10 cellular contexts compared by ENCODE assay signal in genomic region chr16:27240948-27241531, GRCh38. TPM values are rescaled to one million over a fixed set of nuclear protein-coding genes. Genes with fewer than 3 reads are reported as not detected.
DNase-seq lines count a peak whose midpoint lies in the region; ATAC-seq, FAIRE-seq and TF ChIP-seq lines count a peak whose summit lies in the region.
"Had no signal": no experiment of that assay in that cellular context is flagged by ENCODE, and none has a peak within 500 bp of the region (broad histone marks: within the 10 kb centered on the region; RNA-seq: fewer than 3 reads in every experiment).

No MANE protein-coding gene starts in this region.

- no peak overlapping the region for H3K27ac ChIP-seq in HepG2 (ENCODE audit: extremely low read length, insufficient read depth, low read length)
- H3K27ac ChIP-seq in testis: peak overlapping the region in 1 of 2 donors; percentile 6

- H3K4me1 ChIP-seq in HepG2 (ENCODE audit: insufficient read depth, low read length) (peaks cover 21% of the 10 kb centered on the region), testis (peaks cover 33% of the 10 kb centered on the region)

- H3K36me3 Mint-ChIP-seq in activated T-cell treated with anti-CD3 and anti-CD28 coated beads, Interleukin-2, amount 50 U/mL, for 24 hours (ENCODE audit: low read depth): peaks cover 57% of the 10 kb centered on the region
- peaks cover 49% of the 10 kb centered on the region for H3K36me3 Mint-ChIP-seq in activated naive CD8-positive, alpha-beta T cell treated with anti-CD3 and anti-CD28 coated beads for 36 hours

- H3K27me3 Mint-ChIP-seq in activated T-cell treated with anti-CD3 and anti-CD28 coated beads, Interleukin-2, amount 50 U/mL, for 24 hours: no peaks in the 10 kb centered on the region
- H3K27me3 Mint-ChIP-seq in activated naive CD8-positive, alpha-beta T cell treated with anti-CD3 and anti-CD28 coated beads for 36 hours: no peaks in the 10 kb centered on the region

- intact Hi-C loops in HepG2 (cut with micrococcal nuclease; ENCODE audit: unreplicated experiment): no loop called here
- intact Hi-C loops in testis (cut with DNase I; ENCODE audit: low total_unique reads): no loop called here

- no peak for FAIRE-seq in HepG2 (lab: Jason Lieb, UNC)

- H3K79me2 ChIP-seq in HepG2 (ENCODE audit: insufficient read depth, low read length): peaks cover 4% of the 10 kb centered on the region

- H3K9ac ChIP-seq in HepG2 (ENCODE audit: insufficient read depth, low read depth, low read length): no peak overlapping the region

- TF ChIP-seq EP300 in HepG2 (IDR thresholded peaks at IDR 0.05; ENCODE audit: low read depth in 2 of 2, low read length in 2 of 2) (no peak), HepG2 (CRISPR knock-in tag; IDR thresholded peaks at IDR 0.05; ENCODE audit: borderline replicate concordance) (no peak)

- H3K9me3 Mint-ChIP-seq in activated T-cell treated with anti-CD3 and anti-CD28 coated beads, Interleukin-2, amount 50 U/mL, for 24 hours: no peaks in the 10 kb centered on the region
- no peaks in the 10 kb centered on the region for H3K9me3 Mint-ChIP-seq in activated naive CD8-positive, alpha-beta T cell treated with anti-CD3 and anti-CD28 coated beads for 36 hours
- H3K9me3 Mint-ChIP-seq: CD14-positive monocyte had no signal

- H4K20me1 ChIP-seq in HepG2 (ENCODE audit: insufficient read depth, low read length): no peaks in the 10 kb centered on the region

- no peak for TF ChIP-seq POLR2A in HepG2 (IDR thresholded peaks at IDR 0.05; ENCODE audit: insufficient read depth in 1 of 2, low read depth in 2 of 2, low read length in 2 of 2)
- no peak for TF ChIP-seq POLR2A in testis (IDR thresholded peaks at IDR 0.05)

- H3K36me3 ChIP-seq in HepG2 (replicated peaks in 1 of 2; ENCODE audit: control insufficient read depth in 1 of 2, insufficient read depth in 2 of 2, low read length in 2 of 2) (peaks cover 1 to 16% of the 10 kb centered on the region in 2 experiments), testis (ENCODE audit: low read depth, missing control alignments) (no peaks in the 10 kb centered on the region)

- H3K4me2 ChIP-seq in HepG2 (ENCODE audit: low read depth, low read length): no peak overlapping the region

- H3K4me3 ChIP-seq in HepG2 (replicated peaks in 1 of 3; ENCODE audit: insufficient read depth in 1 of 3, low read depth in 2 of 3, low read length in 3 of 3) (no peak overlapping the region), testis (no peak overlapping the region)

- no peak for TF ChIP-seq RAD21 in HepG2 (CRISPR knock-in tag; IDR thresholded peaks at IDR 0.05)

- BruUV-seq in HepG2 (replicated peaks; lab: Mats Ljungman, UMichigan): no TSS peak

- no peak for TF ChIP-seq CTCF in HepG2 (CRISPR knock-in tag; IDR thresholded peaks at IDR 0.05)
- no peak for TF ChIP-seq CTCF in testis (IDR thresholded peaks at IDR 0.05)

- DNase-seq in activated T-cell treated with anti-CD3 and anti-CD28 coated beads, Interleukin-2, amount 50 U/mL, for 24 hours: peak; percentile 20
- DNase-seq in activated T-cell treated with anti-CD3 and anti-CD28 coated beads for 4 hours: no peak
- DNase-seq in activated naive CD8-positive, alpha-beta T cell treated with anti-CD3 and anti-CD28 coated beads for 36 hours: no peak
- no peak for DNase-seq in HepG2 (ENCODE audit: low spot score)
- DNase-seq in testis: peak; percentile 15
- DNase-seq in occipital lobe (lab: John Stamatoyannopoulos, UW): no peak
- DNase-seq in NCI-H2171 (lab: John Stamatoyannopoulos, UW): no peak
- no peak for DNase-seq in midbrain (lab: John Stamatoyannopoulos, UW)
- DNase-seq: Kasumi-1 had no signal

- WGBS in HepG2 (ENCODE audit: low lambda C conversion rate): 99% methylated on average over 6 of the region's 6 CpGs
- 57 to 80% methylated on average over 6 of the region's 6 CpGs for WGBS in testis, 2 donors

- POLR2A ChIA-PET in HepG2 (lab: Yijun Ruan, JAX): no interaction called here

- H3K27me3 ChIP-seq in HepG2 (ENCODE audit: control insufficient read depth in 1 of 2, insufficient read depth in 2 of 2, low read length in 2 of 2) (no peaks in the 10 kb centered on the region), testis (no peaks in the 10 kb centered on the region)

- H3K4me1 Mint-ChIP-seq in activated T-cell treated with anti-CD3 and anti-CD28 coated beads, Interleukin-2, amount 50 U/mL, for 24 hours (ENCODE audit: low read depth): peaks cover 93% of the 10 kb centered on the region
- peaks cover 84% of the 10 kb centered on the region for H3K4me1 Mint-ChIP-seq in activated naive CD8-positive, alpha-beta T cell treated with anti-CD3 and anti-CD28 coated beads for 36 hours

- CTCF ChIA-PET in HepG2 (lab: Yijun Ruan, JAX; ENCODE audit: low intra/inter-chr PET ratio, low total read pairs): no interaction called here

- peak overlapping the region; percentile 22 for H3K27ac Mint-ChIP-seq in activated T-cell treated with anti-CD3 and anti-CD28 coated beads, Interleukin-2, amount 50 U/mL, for 24 hours
- H3K27ac Mint-ChIP-seq in activated naive CD8-positive, alpha-beta T cell treated with anti-CD3 and anti-CD28 coated beads for 36 hours: peak overlapping the region; percentile 99

- H3K4me3 Mint-ChIP-seq in activated T-cell treated with anti-CD3 and anti-CD28 coated beads, Interleukin-2, amount 50 U/mL, for 24 hours: no peak overlapping the region
- H3K4me3 Mint-ChIP-seq in activated naive CD8-positive, alpha-beta T cell treated with anti-CD3 and anti-CD28 coated beads for 36 hours: no peak overlapping the region
- H3K4me3 Mint-ChIP-seq: CD14-positive monocyte had no signal

- H3K9me3 ChIP-seq in HepG2 (ENCODE audit: low read length): no peaks in the 10 kb centered on the region
- no peaks in the 10 kb centered on the region for H3K9me3 ChIP-seq in testis

- no peak for ATAC-seq in HepG2

- in situ Hi-C loops in HepG2 (cut with HindIII; ENCODE audit: extremely low pct_ligation_motif_present, low pct_unique_long_range_greater_than_20kb): no loop called here

- H2AFZ ChIP-seq in HepG2 (ENCODE audit: low read length): no peak overlapping the region

RNA-seq across cellular contexts. Expression of gene NSMCE1, which starts 27.5 kb away (rescaled TPM):
- total RNA-seq in activated naive CD8-positive, alpha-beta T cell treated with anti-CD3 and anti-CD28 coated beads for 36 hours: 100 to 1,000 TPM; 133 to 146 TPM
- total RNA-seq in HepG2 (2016; rRNA removed; fragmentation: Illumina TruSeq; extraction: Trizol) (52.9 and 53.2 TPM in 2 replicates), testis (10 to 100 TPM; 58.1 to 71.1 TPM), occipital lobe (26.4 TPM)
- 17.2 and 19.5 TPM in 2 replicates for total RNA-seq in HepG2 (2016; cell fraction: cytosol; rRNA removed; fragmentation: Illumina TruSeq; extraction: Trizol; ENCODE audit: low read depth)
- 55.4 and 56.5 TPM in 2 replicates for total RNA-seq in HepG2 (2016; cell fraction: insoluble cytoplasmic fraction; rRNA removed; fragmentation: Illumina TruSeq; extraction: Trizol)
- 25.5 and 27.7 TPM in 2 replicates for total RNA-seq in HepG2 (2016; cell fraction: membrane; rRNA removed; fragmentation: Illumina TruSeq; extraction: Trizol)
- 28.0 and 30.5 TPM in 2 replicates for total RNA-seq in HepG2 (2016; cell fraction: nucleus; rRNA removed; fragmentation: Illumina TruSeq; extraction: Trizol)
- polyA plus RNA-seq in HepG2 (2011; rRNA removed) (42.7 and 43.5 TPM in 2 replicates), testis (ENCODE audit: insufficient read depth, low read depth, low replicate concordance) (135 TPM)
- 43.3 and 48.1 TPM in 2 replicates for polyA plus RNA-seq in HepG2 (2011; cell fraction: cytosol; rRNA removed)
- 9.6 and 20.1 TPM in 2 replicates for polyA plus RNA-seq in HepG2 (2011; cell fraction: nucleus; rRNA removed)
- 63.6 and 69.8 TPM in 2 replicates for polyA plus RNA-seq in HepG2 (2012)
- polyA plus RNA-seq in HepG2 (2016; cell fraction: cytosol; fragmentation: Illumina TruSeq; extraction: Trizol; ENCODE audit: low read depth): 16.5 and 23.5 TPM in 2 replicates
- polyA plus RNA-seq in HepG2 (2016; cell fraction: insoluble cytoplasmic fraction; fragmentation: Illumina TruSeq; extraction: Trizol; ENCODE audit: low read depth): 55.4 and 59.8 TPM in 2 replicates
- polyA plus RNA-seq in HepG2 (2016; cell fraction: membrane; fragmentation: Illumina TruSeq; extraction: Trizol; ENCODE audit: low read depth): 23.1 and 25.4 TPM in 2 replicates
- 58.1 and 59.0 TPM in 2 replicates for polyA plus RNA-seq in HepG2 (2016; cell fraction: nucleus; fragmentation: Illumina TruSeq; extraction: Trizol; ENCODE audit: insufficient read depth, low read depth)
- 68.2 and 105 TPM in 2 replicates for polyA minus RNA-seq in HepG2 (2011; rRNA and poly(A)+ RNA removed; ENCODE audit: low replicate concordance)
- polyA minus RNA-seq in HepG2 (2011; cell fraction: cytosol; rRNA and poly(A)+ RNA removed): 19.2 and 19.6 TPM in 2 replicates
- 12.1 and 29.7 TPM in 2 replicates for polyA minus RNA-seq in HepG2 (2011; cell fraction: nucleus; rRNA and poly(A)+ RNA removed)

RNA-seq across cellular contexts. Expression of gene KDM8, which starts 37.7 kb away (rescaled TPM):
- 10 to 100 TPM in 1 of 2 experiments, 1 to 10 TPM in 1; 9.9 to 12.2 TPM for total RNA-seq in activated naive CD8-positive, alpha-beta T cell treated with anti-CD3 and anti-CD28 coated beads for 36 hours
- total RNA-seq in HepG2 (2016; rRNA removed; fragmentation: Illumina TruSeq; extraction: Trizol) (5.2 and 8.6 TPM in 2 replicates), testis (10 to 100 TPM in 1 of 2 donors, 1 to 10 TPM in 1; 8.3 to 14.7 TPM), occipital lobe (1.9 TPM)
- total RNA-seq in HepG2 (2016; cell fraction: cytosol; rRNA removed; fragmentation: Illumina TruSeq; extraction: Trizol; ENCODE audit: low read depth): 4.8 and 8.6 TPM in 2 replicates
- 6.8 and 8.9 TPM in 2 replicates for total RNA-seq in HepG2 (2016; cell fraction: insoluble cytoplasmic fraction; rRNA removed; fragmentation: Illumina TruSeq; extraction: Trizol)
- total RNA-seq in HepG2 (2016; cell fraction: membrane; rRNA removed; fragmentation: Illumina TruSeq; extraction: Trizol): 5.4 and 6.5 TPM in 2 replicates
- total RNA-seq in HepG2 (2016; cell fraction: nucleus; rRNA removed; fragmentation: Illumina TruSeq; extraction: Trizol): 10.5 and 11.8 TPM in 2 replicates
- polyA plus RNA-seq in HepG2 (2011; rRNA removed) (3.3 and 4.0 TPM in 2 replicates), testis (ENCODE audit: insufficient read depth, low read depth, low replicate concordance) (5.7 TPM)
- polyA plus RNA-seq in HepG2 (2011; cell fraction: cytosol; rRNA removed): 1.7 and 1.8 TPM in 2 replicates
- polyA plus RNA-seq in HepG2 (2011; cell fraction: nucleus; rRNA removed): 18.0 and 23.0 TPM in 2 replicates
- 3.3 and 3.7 TPM in 2 replicates for polyA plus RNA-seq in HepG2 (2012)
- 1.4 and 2.0 TPM in 2 replicates for polyA plus RNA-seq in HepG2 (2016; cell fraction: cytosol; fragmentation: Illumina TruSeq; extraction: Trizol; ENCODE audit: low read depth)
- 8.2 and 9.2 TPM in 2 replicates for polyA plus RNA-seq in HepG2 (2016; cell fraction: insoluble cytoplasmic fraction; fragmentation: Illumina TruSeq; extraction: Trizol; ENCODE audit: low read depth)
- 2.7 and 2.8 TPM in 2 replicates for polyA plus RNA-seq in HepG2 (2016; cell fraction: membrane; fragmentation: Illumina TruSeq; extraction: Trizol; ENCODE audit: low read depth)
- polyA plus RNA-seq in HepG2 (2016; cell fraction: nucleus; fragmentation: Illumina TruSeq; extraction: Trizol; ENCODE audit: insufficient read depth, low read depth): 14.1 and 16.6 TPM in 2 replicates
- 8.5 and 15.7 TPM in 2 replicates for polyA minus RNA-seq in HepG2 (2011; rRNA and poly(A)+ RNA removed; ENCODE audit: low replicate concordance)
- 1.7 and 2.4 TPM in 2 replicates for polyA minus RNA-seq in HepG2 (2011; cell fraction: cytosol; rRNA and poly(A)+ RNA removed)
- 13.1 and 14.7 TPM in 2 replicates for polyA minus RNA-seq in HepG2 (2011; cell fraction: nucleus; rRNA and poly(A)+ RNA removed)

Comparison
In these comparisons a context has a peak if more than half of its experiments do, and no peak if none do; other contexts are left out.
1. DNase-seq: peak in activated T-cell treated with anti-CD3 and anti-CD28 coated beads, Interleukin-2, amount 50 U/mL, for 24 hours (single experiment) and testis (single experiment); none in activated T-cell treated with anti-CD3 and anti-CD28 coated beads for 4 hours (single experiment), activated naive CD8-positive, alpha-beta T cell treated with anti-CD3 and anti-CD28 coated beads for 36 hours (single experiment), HepG2 (single experiment), occipital lobe (single experiment), NCI-H2171 (single experiment) and midbrain (single experiment).